ENCODE assay signal across 8 cellular contexts in genomic region chrX:153460826-153461225, GRCh38. TPM values are rescaled to one million over a fixed set of nuclear protein-coding genes. Genes with fewer than 3 reads are reported as not detected.
DNase-seq lines count a peak whose midpoint lies in the region; ATAC-seq and TF ChIP-seq lines count a peak whose summit lies in the region.

No MANE protein-coding gene starts in this region.

- H3K4me3 ChIP-seq in DOHH2 (ENCODE audit: low read length) (no peak overlapping the region), HL-60 (replicated peaks; ENCODE audit: insufficient read depth, low read length) (no peak overlapping the region), cardiac fibroblast (replicated peaks in 1 of 2; ENCODE audit: low read depth in 2 of 2, low read length in 2 of 2) (no peak overlapping the region), stomach (no peak overlapping the region)

- TF ChIP-seq POLR2A in stomach (IDR thresholded peaks at IDR 0.05), result no peak

- H3K27me3 ChIP-seq in DOHH2 (ENCODE audit: control insufficient read depth, low read length) (no peaks in the 10 kb centered on the region), HL-60 (ENCODE audit: insufficient read depth, poor library complexity, severe bottlenecking) (no peaks in the 10 kb centered on the region), stomach (peaks cover 0 to 14% (median 0%) of the 10 kb centered on the region in 3 donors)

- TF ChIP-seq CTCF in DOHH2 (IDR thresholded peaks at IDR 0.05; ENCODE audit: low read depth, low read length, poor library complexity, severe bottlenecking), result peak; percentile 75
- peak; percentile 40 for TF ChIP-seq CTCF in HL-60 (IDR thresholded peaks at IDR 0.05; ENCODE audit: insufficient read depth, low read length)
- peak; percentile 68 for TF ChIP-seq CTCF in cardiac fibroblast (IDR thresholded peaks at IDR 0.05; ENCODE audit: low read depth, low read length)
- TF ChIP-seq CTCF in stomach (IDR thresholded peaks at IDR 0.05), result peak in 4 of 7 experiments; percentile 17 to 48 (median 32)

- no peaks in the 10 kb centered on the region for H3K79me2 ChIP-seq in DOHH2 (ENCODE audit: control insufficient read depth, low read length)

- DNase-seq in HL-60 (ENCODE audit: low read depth in 1 of 2, low spot score in 1 of 2) (peak; percentile 6 to 49), T-helper 9 cell (peak; percentile 33), cardiac fibroblast (ENCODE audit: low read depth in 2 of 2) (peak; percentile 58 to 60), lung microvascular endothelial cell (ENCODE audit: low read depth in 2 of 2) (peak; percentile 47 to 63), stomach (peak; percentile 50)

- no peaks in the 10 kb centered on the region for H4K20me1 ChIP-seq in DOHH2 (ENCODE audit: control insufficient read depth, insufficient read depth, low read depth, low read length)

- no peak overlapping the region for H3K4me2 ChIP-seq in DOHH2 (ENCODE audit: low read length)

- H3K9me3 ChIP-seq in DOHH2 (ENCODE audit: control insufficient read depth, insufficient read depth, low read length), result no peaks in the 10 kb centered on the region
- peaks cover 0 to 4% (median 0%) of the 10 kb centered on the region in 4 donors for H3K9me3 ChIP-seq in stomach

- WGBS in stomach, 5 donors, result 35 to 49% (median 43%) methylated on average over 4 to 7 of the region's 7 CpGs

- H3F3A ChIP-seq in DOHH2 (ENCODE audit: control insufficient read depth, insufficient read depth), result no peaks in the 10 kb centered on the region

- no peak overlapping the region for H3K27ac ChIP-seq in DOHH2 (ENCODE audit: low read depth, low read length)
- H3K27ac ChIP-seq in HL-60 (replicated peaks), result no peak overlapping the region
- no peak overlapping the region for H3K27ac ChIP-seq in stomach

- intact Hi-C loops in stomach (cut with DNase I; ENCODE audit: low total_unique reads), result no loop called here

- H3K9me2 ChIP-seq in DOHH2 (replicated peaks; ENCODE audit: control insufficient read depth, low read length), result no peaks in the 10 kb centered on the region

- H3K4me1 ChIP-seq in DOHH2 (ENCODE audit: control insufficient read depth, low read length), result no peaks in the 10 kb centered on the region
- no peaks in the 10 kb centered on the region for H3K4me1 ChIP-seq in stomach

- TF ChIP-seq EP300 in stomach (IDR thresholded peaks at IDR 0.05), result no peak

- ATAC-seq in HG02623 (IDR thresholded peaks at IDR 0.05; ENCODE audit: unreplicated experiment) (no peak), GM18502 (IDR thresholded peaks at IDR 0.05; ENCODE audit: poor library complexity, unreplicated experiment) (no peak)

- H3K36me3 ChIP-seq in DOHH2 (ENCODE audit: control insufficient read depth, low read length) (peaks cover 12% of the 10 kb centered on the region), stomach (peaks cover 4 to 57% (median 33%) of the 10 kb centered on the region in 4 donors)

RNA-seq across cellular contexts. Expression of gene HAUS7, which starts 9.6 kb away (rescaled TPM):
- total RNA-seq in lung microvascular endothelial cell (7.8 and 11.3 TPM in 2 replicates), stomach (10 to 100 TPM in 2 of 5 donors, 1 to 10 TPM in 3; 1.8 to 17.9 (median 6.4) TPM)
- polyA plus RNA-seq in stomach, result 10 to 100 TPM; 31.3 to 75.3 (median 41.7) TPM

RNA-seq across cellular contexts. Expression of gene TREX2, which starts 15.0 kb away (rescaled TPM):
- total RNA-seq in lung microvascular endothelial cell (4.4 and 7.7 TPM in 2 replicates), stomach (10 to 100 TPM in 1 of 5 donors, 1 to 10 TPM in 2, not detected in 2; 2.2 to 13.3 (median 5.1) TPM)
- 1 to 10 TPM in 1 of 3 donors, under 1 TPM in 1, not detected in 1; 0.62 to 1.2 TPM for polyA plus RNA-seq in stomach

RNA-seq across cellular contexts. Expression of gene BGN, which starts 34.0 kb away (rescaled TPM):
- total RNA-seq in lung microvascular endothelial cell (15.3 TPM in 2 replicates), stomach (10 to 100 TPM in 3 of 5 donors, 1 to 10 TPM in 2; 6.2 to 64.3 (median 21.9) TPM)
- 10 to 100 TPM in 2 of 3 donors, 1 to 10 TPM in 1; 9.3 to 22.7 (median 10.5) TPM for polyA plus RNA-seq in stomach

RNA-seq across cellular contexts. Expression of gene ZFP92, which starts 49.6 kb away (rescaled TPM):
- total RNA-seq in lung microvascular endothelial cell (0.20 and 0.22 TPM in 2 replicates), stomach (under 1 TPM in 2 of 5 donors, not detected in 3; under 0.01 to 0.92 TPM)
- under 1 TPM; 0.13 to 0.75 (median 0.31) TPM for polyA plus RNA-seq in stomach

RNA-seq across cellular contexts. Expression of gene ATP2B3, which starts 56.6 kb away (rescaled TPM):
- total RNA-seq in lung microvascular endothelial cell (not detected in 2 replicates), stomach (under 1 TPM in 1 of 5 donors, not detected in 4; 0.55 TPM)
- under 1 TPM in 1 of 3 donors, not detected in 2; 0.03 TPM for polyA plus RNA-seq in stomach
